14 cellular contexts compared by ENCODE assay signal in the genomic region with DNA sequence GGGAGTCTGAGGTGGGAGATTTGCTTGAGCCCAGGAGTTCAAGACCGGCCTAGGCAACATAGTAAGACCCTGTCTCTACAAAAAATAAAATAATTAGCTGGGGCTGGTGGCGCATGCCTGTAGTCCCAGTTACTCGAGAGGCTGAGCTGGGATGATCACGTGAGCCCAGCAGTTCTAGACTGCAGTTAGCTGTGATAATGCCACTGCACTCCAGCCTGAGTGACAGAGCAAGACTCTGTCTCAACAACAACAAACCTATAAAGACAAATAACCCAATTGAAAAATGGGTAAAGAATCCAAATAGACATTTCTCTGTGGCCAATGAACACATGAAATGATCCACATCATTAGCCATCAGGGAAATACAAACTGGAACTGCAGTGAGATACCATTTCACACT. TPM values are rescaled to one million over a fixed set of nuclear protein-coding genes. Genes with fewer than 3 reads are reported as not detected.
DNase-seq lines count a peak whose midpoint lies in the region; ATAC-seq, FAIRE-seq and TF ChIP-seq lines count a peak whose summit lies in the region.
"Had no signal": no experiment of that assay in that cellular context is flagged by ENCODE, and none has a peak within 500 bp of the region (broad histone marks: within the 10 kb centered on the region; RNA-seq: fewer than 3 reads in every experiment).

No MANE protein-coding gene starts in this region.

- no peak for ATAC-seq in activated CD8-positive, alpha-beta T cell treated with anti-CD3 and anti-CD28 coated beads for 36 hours
- ATAC-seq in activated CD8-positive, alpha-beta T cell treated with anti-CD3 and anti-CD28 coated beads, Interleukin-2, amount 10 ng/mL, durations not matched to agents 7 days and 5 days, result no peak
- ATAC-seq in GM12878, result no peak
- ATAC-seq in HG03521 (IDR thresholded peaks at IDR 0.05; ENCODE audit: unreplicated experiment), result no peak

- TF ChIP-seq CTCF in activated CD8-positive, alpha-beta T cell treated with anti-CD3 and anti-CD28 coated beads for 36 hours (IDR thresholded peaks at IDR 0.05), result no peak
- TF ChIP-seq CTCF in KMS-11 (conservative IDR thresholded peaks at IDR 0.05; ENCODE audit: low read depth, low read length) (no peak), GM12878 (IDR thresholded peaks at IDR 0.05 in 2 of 3, conservative IDR thresholded peaks at IDR 0.05 in 1 of 3; ENCODE audit: control insufficient read depth in 2 of 3, extremely low read depth in 1 of 3, insufficient read depth in 1 of 3, low read depth in 3 of 3, low read length in 3 of 3) (no peak), neutrophil (IDR thresholded peaks at IDR 0.05) (no peak)

- peak overlapping the region; percentile 99 for H3K27ac Mint-ChIP-seq in activated CD8-positive, alpha-beta T cell treated with anti-CD3 and anti-CD28 coated beads for 36 hours
- no peak overlapping the region for H3K27ac Mint-ChIP-seq in activated CD8-positive, alpha-beta T cell treated with anti-CD3 and anti-CD28 coated beads, Interleukin-2, amount 10 ng/mL, durations not matched to agents 7 days and 5 days

- no peaks in the 10 kb centered on the region for H3K27me3 Mint-ChIP-seq in activated CD8-positive, alpha-beta T cell treated with anti-CD3 and anti-CD28 coated beads for 36 hours
- peaks cover 2% of the 10 kb centered on the region for H3K27me3 Mint-ChIP-seq in activated CD8-positive, alpha-beta T cell treated with anti-CD3 and anti-CD28 coated beads, Interleukin-2, amount 10 ng/mL, durations not matched to agents 7 days and 5 days (ENCODE audit: low read depth)

- H3K4me2 ChIP-seq in KMS-11 (no peak overlapping the region; the same call in 1 of the 2 replicates), GM12878 (ENCODE audit: control insufficient read depth, insufficient read depth) (no peak overlapping the region; the same call in 1 of the 2 replicates)

- H3K4me3 Mint-ChIP-seq in activated CD8-positive, alpha-beta T cell treated with anti-CD3 and anti-CD28 coated beads for 36 hours, result no peak overlapping the region
- no peak overlapping the region for H3K4me3 Mint-ChIP-seq in activated CD8-positive, alpha-beta T cell treated with anti-CD3 and anti-CD28 coated beads, Interleukin-2, amount 10 ng/mL, durations not matched to agents 7 days and 5 days

- H3K27ac ChIP-seq in KMS-11 (no peak overlapping the region; the same call in 1 of the 2 replicates), GM12878 (ENCODE audit: control insufficient read depth, insufficient read depth) (no peak overlapping the region), neutrophil (peak overlapping the region; percentile 93)

- H3K9me3 ChIP-seq in GM12878 (replicated peaks; ENCODE audit: control insufficient read depth, insufficient read depth, low read length), result no peaks in the 10 kb centered on the region; the same call in 2 of the 3 replicates
- H3K9me3 ChIP-seq in neutrophil, result no peaks in the 10 kb centered on the region
- H3K9me3 ChIP-seq: psoas muscle, uterus had no signal

- no peak for TF ChIP-seq EP300 in GM12878 (IDR thresholded peaks at IDR 0.05; ENCODE audit: borderline replicate concordance in 1 of 2, control insufficient read depth in 1 of 2, low read depth in 2 of 2, low read length in 2 of 2)

- peaks cover 39% of the 10 kb centered on the region for H3K36me3 Mint-ChIP-seq in activated CD8-positive, alpha-beta T cell treated with anti-CD3 and anti-CD28 coated beads for 36 hours (ENCODE audit: low read depth)
- H3K36me3 Mint-ChIP-seq in activated CD8-positive, alpha-beta T cell treated with anti-CD3 and anti-CD28 coated beads, Interleukin-2, amount 10 ng/mL, durations not matched to agents 7 days and 5 days (ENCODE audit: low read depth), result peaks cover 37% of the 10 kb centered on the region

- BruUV-seq in GM12878 (replicated peaks; lab: Mats Ljungman, UMichigan), result no TSS peak

- peaks cover 40% of the 10 kb centered on the region for H3K79me2 ChIP-seq in KMS-11 (ENCODE audit: insufficient read depth, low read depth)
- H3K79me2 ChIP-seq in GM12878 (ENCODE audit: control insufficient read depth, insufficient read depth, low read length), result peaks cover 39% of the 10 kb centered on the region

- SMC1A ChIA-PET in GM12878 (lab: Charles Lee; ENCODE audit: uncharacterized antibody, unreplicated experiment), result interaction anchor here (0.7 to 2.4 kb wide), 7 partner anchors 9 to 707 kb away, joined by 3 to 12 read pairs (median 6); no protein-coding TSS in a partner anchor

- TF ChIP-seq RAD21 in GM12878 (IDR thresholded peaks at IDR 0.05; ENCODE audit: insufficient read depth, low read depth, low read length), result no peak

- peaks cover 27% of the 10 kb centered on the region for H3K4me1 ChIP-seq in KMS-11 (ENCODE audit: low read depth, poor library complexity, severe bottlenecking)
- H3K4me1 ChIP-seq in GM12878 (ENCODE audit: control insufficient read depth, insufficient read depth, low read length), result peaks cover 8% of the 10 kb centered on the region; the same call in 1 of the 2 replicates
- peaks cover 15 to 21% of the 10 kb centered on the region in 2 experiments for H3K4me1 ChIP-seq in neutrophil (ENCODE audit: control insufficient read depth in 1 of 2, insufficient read depth in 1 of 2, low read depth in 1 of 2, low read length in 1 of 2)

- H2AFZ ChIP-seq in KMS-11 (ENCODE audit: low read depth), result peak overlapping the region; percentile 70; the same call in 1 of the 2 replicates
- H2AFZ ChIP-seq in GM12878 (ENCODE audit: control insufficient read depth, low read depth, low read length), result peak overlapping the region; percentile 94; the same call in 1 of the 2 replicates

- DNase-seq in activated CD8-positive, alpha-beta T cell treated with anti-CD3 and anti-CD28 coated beads for 36 hours, result no peak
- DNase-seq in activated CD8-positive, alpha-beta T cell treated with anti-CD3 and anti-CD28 coated beads, Interleukin-2, amount 10 ng/mL, durations not matched to agents 7 days and 5 days, result no peak
- DNase-seq in GM12878 (ENCODE audit: low read depth, low spot score) (no peak), HCEC 1CT (no peak), Ammon's horn (ENCODE audit: low spot score) (no peak)
- DNase-seq: effector memory CD4-positive, alpha-beta T cell; GDM1; NCI-H1417; psoas muscle; uterus had no signal

- in situ Hi-C loops in GM12878 (cut with MboI), result no loop called here

- H3K4me3 ChIP-seq in KMS-11 (IDR thresholded peaks at IDR 0.05; ENCODE audit: insufficient read depth, low read depth, low read length) (no peak overlapping the region), GM12878 (no peak overlapping the region), neutrophil (ENCODE audit: low read depth in 1 of 2, low read length in 1 of 2) (no peak overlapping the region)

- H3K9me3 Mint-ChIP-seq in activated CD8-positive, alpha-beta T cell treated with anti-CD3 and anti-CD28 coated beads for 36 hours, result no peaks in the 10 kb centered on the region
- no peaks in the 10 kb centered on the region for H3K9me3 Mint-ChIP-seq in activated CD8-positive, alpha-beta T cell treated with anti-CD3 and anti-CD28 coated beads, Interleukin-2, amount 10 ng/mL, durations not matched to agents 7 days and 5 days (ENCODE audit: insufficient read depth)

- intact Hi-C loops in activated CD8-positive, alpha-beta T cell treated with anti-CD3 and anti-CD28 coated beads for 36 hours (cut with micrococcal nuclease), result no loop called here
- intact Hi-C loops in GM12878 (cut with micrococcal nuclease; ENCODE audit: unreplicated experiment), result loop anchor here (5.0 kb wide), 1 partner anchor 285 kb away; a partner anchor contains a TSS

- CTCF ChIA-PET in activated CD8-positive, alpha-beta T cell treated with anti-CD3 and anti-CD28 coated beads for 36 hours (lab: Charles Lee), result interaction anchor here (0.9 to 4.2 kb wide), 22 partner anchors 9 to 235 kb away, joined by 3 to 36 read pairs (median 5); no protein-coding TSS in a partner anchor
- CTCF ChIA-PET in activated CD8-positive, alpha-beta T cell treated with anti-CD3 and anti-CD28 coated beads, Interleukin-2, amount 10 ng/mL, durations not matched to agents 7 days and 5 days (lab: Charles Lee), result interaction anchor here (0.8 to 3.1 kb wide), 18 partner anchors 9 to 136 kb away, joined by 3 to 22 read pairs (median 7); no protein-coding TSS in a partner anchor
- CTCF ChIA-PET in GM12878 (lab: Yijun Ruan, JAX), result interaction anchor here (0.7 to 4.4 kb wide), 30 partner anchors 9 to 362 kb away, joined by 3 to 27 read pairs (median 5); a partner anchor contains a TSS

- H3K9ac ChIP-seq in KMS-11 (no peak overlapping the region), GM12878 (ENCODE audit: control insufficient read depth, insufficient read depth, low read length) (no peak overlapping the region)

- no peak for FAIRE-seq in GM12878 (lab: Jason Lieb, UNC)
- FAIRE-seq: D721Med had no signal

- H4K20me1 ChIP-seq in KMS-11 (ENCODE audit: insufficient read depth), result peaks cover 4% of the 10 kb centered on the region; the same call in 1 of the 2 replicates
- peaks cover 16% of the 10 kb centered on the region for H4K20me1 ChIP-seq in GM12878 (ENCODE audit: control insufficient read depth, insufficient read depth)

- no peaks in the 10 kb centered on the region for H3K27me3 ChIP-seq in KMS-11 (ENCODE audit: insufficient read depth, low read depth)
- H3K27me3 ChIP-seq in GM12878 (replicated peaks in 1 of 2; ENCODE audit: control insufficient read depth in 2 of 2, insufficient read depth in 2 of 2, low read length in 1 of 2), result no peaks in the 10 kb centered on the region
- no peaks in the 10 kb centered on the region for H3K27me3 ChIP-seq in neutrophil
- H3K27me3 ChIP-seq: uterus had no signal

- RAD21 ChIA-PET in GM12878 (lab: Charles Lee; ENCODE audit: unreplicated experiment), result interaction anchor here (1.9 to 2.1 kb wide), 2 partner anchors 44 to 56 kb away, joined by 5 to 6 read pairs; no protein-coding TSS in a partner anchor

- no peak for TF ChIP-seq POLR2A in GM12878 (IDR thresholded peaks at IDR 0.05; ENCODE audit: low read depth, low read length)

- POLR2A ChIA-PET in activated CD8-positive, alpha-beta T cell treated with anti-CD3 and anti-CD28 coated beads for 36 hours (lab: Charles Lee), result interaction anchor here (1.1 to 6.3 kb wide), 7 partner anchors 13 to 62 kb away, joined by 3 to 103 read pairs (median 12); a partner anchor contains a TSS
- POLR2A ChIA-PET in activated CD8-positive, alpha-beta T cell treated with anti-CD3 and anti-CD28 coated beads, Interleukin-2, amount 10 ng/mL, durations not matched to agents 7 days and 5 days (lab: Charles Lee), result interaction anchor here (1.2 to 1.3 kb wide), 2 partner anchors 12 to 25 kb away, joined by 3 to 4 read pairs; no protein-coding TSS in a partner anchor
- POLR2A ChIA-PET in GM12878 (lab: Charles Lee), result interaction anchor here (0.6 kb wide), 1 partner anchor 9 kb away, joined by 3 read pairs; no protein-coding TSS in a partner anchor

- WGBS in GM12878 (ENCODE audit: insufficient coverage, insufficient replicate concordance, low lambda C conversion rate, missing lambda C conversion rate), result 82% methylated on average over 4 of the region's 4 CpGs

- peaks cover 24% of the 10 kb centered on the region for H3K4me1 Mint-ChIP-seq in activated CD8-positive, alpha-beta T cell treated with anti-CD3 and anti-CD28 coated beads for 36 hours (ENCODE audit: low read depth)
- peaks cover 39% of the 10 kb centered on the region for H3K4me1 Mint-ChIP-seq in activated CD8-positive, alpha-beta T cell treated with anti-CD3 and anti-CD28 coated beads, Interleukin-2, amount 10 ng/mL, durations not matched to agents 7 days and 5 days (ENCODE audit: low read depth)

- H3K36me3 ChIP-seq in KMS-11 (ENCODE audit: insufficient read depth) (peaks cover 4% of the 10 kb centered on the region; the same call in 1 of the 2 replicates), GM12878 (ENCODE audit: control insufficient read depth in 2 of 2, insufficient read depth in 2 of 2, low read length in 1 of 2) (peaks cover 11 to 23% of the 10 kb centered on the region in 2 experiments), neutrophil (peaks cover 21% of the 10 kb centered on the region)
- H3K36me3 ChIP-seq: uterus had no signal

RNA-seq across cellular contexts. Expression of a gene that starts 1.1 kb away (rescaled TPM):
- total RNA-seq in activated CD8-positive, alpha-beta T cell treated with anti-CD3 and anti-CD28 coated beads for 36 hours, result 1,000 to 10,000 TPM; 2,861 to 2,981 TPM
- total RNA-seq in activated CD8-positive, alpha-beta T cell treated with anti-CD3 and anti-CD28 coated beads, Interleukin-2, amount 10 ng/mL, durations not matched to agents 7 days and 5 days, result 1,000 to 10,000 TPM; 1,764 to 1,890 TPM
- 220 and 242 TPM in 2 replicates for total RNA-seq in GM12878 (2013; cell fraction: nucleolus; rRNA removed)
- total RNA-seq in GM12878 (2014; rRNA removed) (2,707 and 2,818 TPM in 2 replicates), GM12878 (2014; rRNA removed; fragmentation: Illumina TruSeq; extraction: Trizol) (3,926 and 3,952 TPM in 2 replicates), GM12878 (2021) (2,298 and 2,376 TPM in 2 replicates)
- polyA plus RNA-seq in GM12878 (2011; ENCODE audit: low read depth), result 3,831 TPM
- polyA plus RNA-seq in GM12878 (2011; rRNA removed) (3,443 and 3,447 TPM in 2 replicates), GM12878 (2014; fragmentation: Illumina TruSeq; extraction: Trizol) (5,147 and 5,597 TPM in 2 replicates), GM12878 (2014; fragmentation: Nextera tagmentation; extraction: Ambion mirVana) (1,000 to 10,000 TPM; 3,252 to 3,662 TPM), GM12878 (2014; rRNA removed) (4,075 and 4,194 TPM in 2 replicates), GM12878 (2016; fragmentation: Nextera tagmentation; extraction: Ambion mirVana) (1,000 to 10,000 TPM; 1,533 to 1,667 TPM)
- polyA plus RNA-seq in GM12878 (2011; cell fraction: cytosol; rRNA removed), result 2,094 and 3,074 TPM in 2 replicates
- 755 and 1,231 TPM in 2 replicates for polyA plus RNA-seq in GM12878 (2011; cell fraction: nucleus; rRNA removed)
- polyA plus RNA-seq in GM12878 (2012), result 5,378 and 5,555 TPM in 2 replicates
- 1,701 and 1,707 TPM in 2 replicates for polyA minus RNA-seq in GM12878 (2011; rRNA and poly(A)+ RNA removed)
- 779 and 848 TPM in 2 replicates for polyA minus RNA-seq in GM12878 (2011; cell fraction: cytosol; rRNA and poly(A)+ RNA removed)
- 190 and 283 TPM in 2 replicates for polyA minus RNA-seq in GM12878 (2011; cell fraction: nucleus; rRNA and poly(A)+ RNA removed)

RNA-seq across cellular contexts. Expression of a gene that starts 46.0 kb away (rescaled TPM):
- total RNA-seq in activated CD8-positive, alpha-beta T cell treated with anti-CD3 and anti-CD28 coated beads for 36 hours, result 1 to 10 TPM; 1.5 to 1.9 TPM
- under 1 TPM; 0.31 to 0.53 TPM for total RNA-seq in activated CD8-positive, alpha-beta T cell treated with anti-CD3 and anti-CD28 coated beads, Interleukin-2, amount 10 ng/mL, durations not matched to agents 7 days and 5 days
- total RNA-seq in GM12878 (2013; cell fraction: nucleolus; rRNA removed), result 0.46 and 1.2 TPM in 2 replicates
- total RNA-seq in GM12878 (2014; rRNA removed) (0.73 and 0.82 TPM in 2 replicates), GM12878 (2014; rRNA removed; fragmentation: Illumina TruSeq; extraction: Trizol) (0.36 and 0.37 TPM in 2 replicates), GM12878 (2021) (1.6 and 1.9 TPM in 2 replicates)
- polyA plus RNA-seq in GM12878 (2011; ENCODE audit: low read depth), result 0.14 TPM
- polyA plus RNA-seq in GM12878 (2011; rRNA removed) (0.03 and 0.10 TPM in 2 replicates), GM12878 (2014; fragmentation: Illumina TruSeq; extraction: Trizol) (0.06 and 0.40 TPM in 2 replicates), GM12878 (2014; fragmentation: Nextera tagmentation; extraction: Ambion mirVana) (under 1 TPM; 0.03 to 0.11 TPM), GM12878 (2014; rRNA removed) (0.61 and 0.82 TPM in 2 replicates), GM12878 (2016; fragmentation: Nextera tagmentation; extraction: Ambion mirVana) (1 to 10 TPM in 1 of 2 experiments, under 1 TPM in 1; 0.64 to 1.0 TPM)
- 0.04 and 0.07 TPM in 2 replicates for polyA plus RNA-seq in GM12878 (2011; cell fraction: cytosol; rRNA removed)
- polyA plus RNA-seq in GM12878 (2011; cell fraction: nucleus; rRNA removed), result 0.15 and 0.41 TPM in 2 replicates
- polyA plus RNA-seq in GM12878 (2012), result 0.24 and 0.32 TPM in 2 replicates
- polyA minus RNA-seq in GM12878 (2011; rRNA and poly(A)+ RNA removed), result 0.10 TPM in 1 of 2 replicates, not detected in the other
- not detected in 2 replicates for polyA minus RNA-seq in GM12878 (2011; cell fraction: cytosol; rRNA and poly(A)+ RNA removed)
- polyA minus RNA-seq in GM12878 (2011; cell fraction: nucleus; rRNA and poly(A)+ RNA removed), result not detected in 2 replicates
